Comparison of ENCODE assay signal across 27 cellular contexts in the genomic region with DNA sequence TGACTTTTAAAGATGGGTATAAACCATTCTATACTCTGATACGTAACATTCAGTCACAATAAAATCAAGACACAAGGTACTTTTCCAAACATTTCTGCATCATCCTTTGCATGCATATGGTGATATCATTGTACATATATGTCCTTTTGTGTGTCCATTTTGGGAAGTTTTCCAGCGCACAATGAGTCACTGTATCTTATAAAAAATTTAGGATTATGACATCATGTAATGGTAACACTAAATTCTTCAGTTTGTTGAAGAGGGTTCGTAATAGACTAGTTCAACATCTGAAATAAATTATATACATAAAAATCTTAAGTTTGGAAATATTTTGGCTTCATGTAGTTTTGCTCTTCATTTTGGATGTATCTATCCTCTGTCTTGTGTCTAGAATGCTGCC.
"Had no signal": no experiment of that assay in that cellular context is flagged by ENCODE, and none has a peak within 500 bp of the region (broad histone marks: within the 10 kb centered on the region; RNA-seq: fewer than 3 reads in every experiment).

No MANE protein-coding gene starts in this region.

- H3K27ac Mint-ChIP-seq: naive B cell; nephron; progenitor cell of endocrine pancreas; stimulated activated memory B cell treated with anti-CD40 and anti-IgM and Interleukin-4, amounts not matched to agents 10 μg/mL and 1 μg/mL and 100 μg/mL, for 72 hours; stimulated activated naive CD8-positive, alpha-beta T cell treated with anti-CD3 and anti-CD28 coated beads, Interleukin-15, Interleukin-2, amounts not matched to agents 100 ng/mL and 50 ng/mL, for 24 hours had no signal

- H3K27ac ChIP-seq: dorsolateral prefrontal cortex, epithelial cell of prostate, esophagus muscularis mucosa, heart left ventricle, pancreas, spleen, testis, tibial nerve, upper lobe of right lung, vagina had no signal

- H3K9me3 Mint-ChIP-seq: stimulated activated memory B cell treated with anti-CD40 and anti-IgM and Interleukin-4, amounts not matched to agents 10 μg/mL and 1 μg/mL and 100 μg/mL, for 72 hours had no signal

- H3K4me3 ChIP-seq: dorsolateral prefrontal cortex, esophagus muscularis mucosa, heart left ventricle, lung, pancreas, spleen, testis, tibial nerve, upper lobe of right lung, vagina had no signal

- ATAC-seq: heart left ventricle; left colon; left ventricle myocardium superior; pancreas; right cardiac atrium; stimulated activated memory B cell treated with anti-CD40 and anti-IgM and Interleukin-4, amounts not matched to agents 10 μg/mL and 1 μg/mL and 100 μg/mL, for 72 hours; upper lobe of right lung had no signal

- H3K4me3 Mint-ChIP-seq: naive B cell; nephron; stimulated activated memory B cell treated with anti-CD40 and anti-IgM and Interleukin-4, amounts not matched to agents 10 μg/mL and 1 μg/mL and 100 μg/mL, for 72 hours; stimulated activated naive CD8-positive, alpha-beta T cell treated with anti-CD3 and anti-CD28 coated beads, Interleukin-15, Interleukin-2, amounts not matched to agents 100 ng/mL and 50 ng/mL, for 24 hours had no signal

- H3K27me3 Mint-ChIP-seq: naive B cell; progenitor cell of endocrine pancreas; stimulated activated memory B cell treated with anti-CD40 and anti-IgM and Interleukin-4, amounts not matched to agents 10 μg/mL and 1 μg/mL and 100 μg/mL, for 72 hours; stimulated activated naive CD8-positive, alpha-beta T cell treated with anti-CD3 and anti-CD28 coated beads, Interleukin-15, Interleukin-2, amounts not matched to agents 100 ng/mL and 50 ng/mL, for 24 hours had no signal

- H3K27me3 ChIP-seq: dorsolateral prefrontal cortex, esophagus muscularis mucosa, heart left ventricle, pancreas, spleen, testis, tibial nerve, upper lobe of right lung, vagina had no signal

- H3K9me3 ChIP-seq: esophagus muscularis mucosa, heart left ventricle, pancreas, testis, tibial nerve, upper lobe of right lung, vagina had no signal

- H3K36me3 ChIP-seq: esophagus muscularis mucosa, heart left ventricle, pancreas, spleen, tibial nerve, upper lobe of right lung, vagina had no signal

- H3K4me1 ChIP-seq: esophagus muscularis mucosa, heart left ventricle, pancreas, spleen, testis, tibial nerve, upper lobe of right lung, vagina had no signal

- DNase-seq: cortex of kidney; dorsolateral prefrontal cortex; effector CD8-positive, alpha-beta T cell; heart left ventricle; hippocampal formation; left colon; left ventricle myocardium superior; mesendoderm; naive B cell; occipital lobe; pancreas; right cardiac atrium; spleen; stimulated activated CD4-positive, alpha-beta T cell treated with anti-CD3 and anti-CD28 coated beads, Interleukin-15, amount 100 ng/mL, for 24 hours; stimulated activated CD4-positive, alpha-beta T cell treated with anti-CD3 and anti-CD28 coated beads, Interleukin-1b, Interleukin-23, amount 100 ng/mL, for 48 hours; stimulated activated CD4-positive, alpha-beta T cell treated with anti-CD3 and anti-CD28 coated beads, Interleukin-4, amount 100 ng/mL, for 24 hours; testis; upper lobe of right lung had no signal

- H3K4me1 Mint-ChIP-seq: naive B cell; stimulated activated memory B cell treated with anti-CD40 and anti-IgM and Interleukin-4, amounts not matched to agents 10 μg/mL and 1 μg/mL and 100 μg/mL, for 72 hours had no signal

- H3K36me3 Mint-ChIP-seq: naive B cell; stimulated activated memory B cell treated with anti-CD40 and anti-IgM and Interleukin-4, amounts not matched to agents 10 μg/mL and 1 μg/mL and 100 μg/mL, for 72 hours had no signal
